ENCODE assay signal across 15 cellular contexts in genomic region chr10:95810198-95810976, GRCh38. TPM values are rescaled to one million over a fixed set of nuclear protein-coding genes. Genes with fewer than 3 reads are reported as not detected.
"Had no signal": no experiment of that assay in that cellular context is flagged by ENCODE, and none has a peak within 500 bp of the region (broad histone marks: within the 10 kb centered on the region; RNA-seq: fewer than 3 reads in every experiment).

No MANE protein-coding gene starts in this region.

- H3K4me3 Mint-ChIP-seq: central memory CD8-positive, alpha-beta T cell; mesothelial cell of epicardium; nephron progenitor cell; stimulated activated naive CD8-positive, alpha-beta T cell treated with anti-CD3 and anti-CD28 coated beads, Interleukin-15, amount 100 ng/mL, for 72 hours; type B pancreatic cell had no signal

- H3K27ac ChIP-seq: esophagus squamous epithelium, gastroesophageal sphincter, testis had no signal

- H3K4me3 ChIP-seq: esophagus squamous epithelium, gastroesophageal sphincter, testis had no signal

- H3K9me3 Mint-ChIP-seq: central memory CD8-positive, alpha-beta T cell; stimulated activated naive CD8-positive, alpha-beta T cell treated with anti-CD3 and anti-CD28 coated beads, Interleukin-15, amount 100 ng/mL, for 72 hours; type B pancreatic cell had no signal

- ATAC-seq: gastroesophageal sphincter, left lobe of liver, sciatic nerve had no signal

- H3K27ac Mint-ChIP-seq: mesothelial cell of epicardium; nephron progenitor cell; stimulated activated naive CD8-positive, alpha-beta T cell treated with anti-CD3 and anti-CD28 coated beads, Interleukin-15, amount 100 ng/mL, for 72 hours; type B pancreatic cell had no signal

- H3K36me3 ChIP-seq: esophagus squamous epithelium, gastroesophageal sphincter had no signal

- DNase-seq: effector memory CD4-positive, alpha-beta T cell; esophagus squamous epithelium; foreskin fibroblast; glutamatergic neuron; islet precursor cell; nephron progenitor cell; stimulated activated naive CD8-positive, alpha-beta T cell treated with anti-CD3 and anti-CD28 coated beads, Interleukin-15, amount 100 ng/mL, for 72 hours; testis had no signal

- H3K36me3 Mint-ChIP-seq: mesothelial cell of epicardium, type B pancreatic cell had no signal

- H3K9me3 ChIP-seq: esophagus squamous epithelium, gastroesophageal sphincter, testis had no signal

- H3K27me3 ChIP-seq: esophagus squamous epithelium, gastroesophageal sphincter, testis had no signal

- H3K4me1 Mint-ChIP-seq: central memory CD8-positive, alpha-beta T cell; mesothelial cell of epicardium; nephron progenitor cell had no signal

- H3K4me1 ChIP-seq: testis had no signal

RNA-seq across cellular contexts. Expression of gene ENTPD1, which starts 54.4 kb away (rescaled TPM):
- total RNA-seq: epithelial cell of proximal tubule had no signal
